In the genomic region with DNA sequence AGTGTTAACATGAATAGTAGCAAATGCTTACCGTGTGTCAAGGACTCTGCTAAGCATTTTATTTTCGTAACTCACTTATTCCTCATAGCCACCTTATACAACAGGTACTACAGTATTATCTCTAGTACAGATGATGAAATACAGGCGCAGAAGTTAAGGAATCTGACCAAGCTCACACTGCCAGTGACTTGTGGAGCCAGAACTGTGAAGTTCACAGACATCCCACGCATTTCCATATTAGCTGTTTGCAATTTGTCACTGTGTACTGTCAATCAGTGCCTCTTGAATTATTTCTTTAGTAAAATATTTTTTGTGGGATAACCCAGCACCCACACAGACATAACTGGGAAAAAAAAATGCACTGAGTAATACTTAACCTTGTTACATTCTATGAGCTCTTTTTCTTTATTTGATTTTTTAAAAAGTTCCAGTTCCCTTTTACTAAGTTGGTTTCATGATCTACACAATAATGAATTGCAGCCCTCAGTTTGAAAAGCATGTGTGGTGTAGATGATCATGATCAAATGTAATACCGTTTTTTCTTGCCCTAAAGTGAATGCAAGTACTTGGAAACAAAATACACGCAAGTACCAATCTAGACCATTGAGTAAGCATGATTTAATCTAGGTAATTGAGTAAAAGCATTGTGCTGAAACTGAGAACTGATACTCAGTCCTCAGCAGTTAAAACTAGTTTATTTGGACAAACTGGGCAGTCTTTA, we compare ENCODE assay signal across 13 cellular contexts. TPM values are rescaled to one million over a fixed set of nuclear protein-coding genes. Genes with fewer than 3 reads are reported as not detected.
DNase-seq lines count a peak whose midpoint lies in the region; ATAC-seq and TF ChIP-seq lines count a peak whose summit lies in the region.
"Had no signal": no experiment of that assay in that cellular context is flagged by ENCODE, and none has a peak within 500 bp of the region (broad histone marks: within the 10 kb centered on the region; RNA-seq: fewer than 3 reads in every experiment).

No MANE protein-coding gene starts in this region.

- TF ChIP-seq CTCF in cardiac muscle cell (IDR thresholded peaks at IDR 0.05; ENCODE audit: low read depth, low read length) (no peak), right atrium auricular region (IDR thresholded peaks at IDR 0.05) (no peak), upper lobe of left lung (IDR thresholded peaks at IDR 0.05) (no peak), dorsolateral prefrontal cortex (IDR thresholded peaks at IDR 0.05 in 54 of 56, conservative IDR thresholded peaks at IDR 0.05 in 2 of 56; ENCODE audit: low read depth in 1 of 56, partially characterized antibody in 56 of 56) (no peak), GM20000 (IDR thresholded peaks at IDR 0.05; ENCODE audit: extremely low read depth, missing control alignments) (no peak)

- H3K27me3 ChIP-seq in cardiac muscle cell (no peaks in the 10 kb centered on the region), right atrium auricular region (no peaks in the 10 kb centered on the region), upper lobe of left lung (no peaks in the 10 kb centered on the region), dorsolateral prefrontal cortex (no peaks in the 10 kb centered on the region)
- H3K27me3 ChIP-seq: BE2C, spleen had no signal

- intact Hi-C loops in dorsolateral prefrontal cortex (cut with DNase I) = no loop called here

- H3K4me1 ChIP-seq in cardiac muscle cell (ENCODE audit: low read depth) (peaks cover 22% of the 10 kb centered on the region), right atrium auricular region (peaks cover 0 to 58% of the 10 kb centered on the region in 2 donors), upper lobe of left lung (peaks cover 38 to 61% (median 38%) of the 10 kb centered on the region in 4 donors)

- H3K27ac ChIP-seq in cardiac muscle cell = peak overlapping the region; percentile 4
- H3K27ac ChIP-seq in right atrium auricular region = no peak overlapping the region
- H3K27ac ChIP-seq in upper lobe of left lung = no peak overlapping the region
- no peak overlapping the region for H3K27ac ChIP-seq in dorsolateral prefrontal cortex
- H3K27ac ChIP-seq: spleen had no signal

- no peak overlapping the region for H3K4me3 Mint-ChIP-seq in T-helper 17 cell

- H3K27ac Mint-ChIP-seq in T-helper 17 cell = peak overlapping the region; percentile 3

- no peak for TF ChIP-seq EP300 in upper lobe of left lung (IDR thresholded peaks at IDR 0.05)

- 53 to 58% methylated on average over 6 of the region's 6 CpGs for WGBS in upper lobe of left lung, 2 donors

- peak in 1 of 2 donors; percentile 14 for DNase-seq in cardiac muscle cell (ENCODE audit: low read depth in 1 of 2, low spot score in 1 of 2)
- no peak for DNase-seq in right atrium auricular region (ENCODE audit: low spot score)
- DNase-seq in T-helper 17 cell = no peak
- no peak for DNase-seq in upper lobe of left lung
- no peak for DNase-seq in dermis blood vessel endothelial cell
- no peak for DNase-seq in dorsolateral prefrontal cortex
- no peak for DNase-seq in GM20000 (ENCODE audit: low spot score)
- DNase-seq: aorta; BE2C; Kasumi-1; spleen; stimulated activated naive CD4-positive, alpha-beta T cell treated with Interleukin-2 at 50 U/mL for 16 hours had no signal

- no peak for TF ChIP-seq POLR2A in upper lobe of left lung (IDR thresholded peaks at IDR 0.05)

- no peaks in the 10 kb centered on the region for H3K27me3 Mint-ChIP-seq in T-helper 17 cell

- H3K9me3 ChIP-seq in cardiac muscle cell (ENCODE audit: low read depth) (no peaks in the 10 kb centered on the region), right atrium auricular region (no peaks in the 10 kb centered on the region), T-helper 17 cell (ENCODE audit: control insufficient read depth, low read length, poor library complexity, severe bottlenecking) (no peaks in the 10 kb centered on the region), upper lobe of left lung (no peaks in the 10 kb centered on the region)
- H3K9me3 ChIP-seq: BE2C, spleen had no signal

- no peak overlapping the region for H3K4me3 ChIP-seq in cardiac muscle cell
- no peak overlapping the region for H3K4me3 ChIP-seq in right atrium auricular region
- no peak overlapping the region for H3K4me3 ChIP-seq in upper lobe of left lung
- H3K4me3 ChIP-seq in dorsolateral prefrontal cortex = no peak overlapping the region
- H3K4me3 ChIP-seq: spleen had no signal

- no peaks in the 10 kb centered on the region for H3K36me3 Mint-ChIP-seq in T-helper 17 cell (ENCODE audit: low read depth)

- H3K36me3 ChIP-seq in cardiac muscle cell (no peaks in the 10 kb centered on the region), right atrium auricular region (no peaks in the 10 kb centered on the region), upper lobe of left lung (no peaks in the 10 kb centered on the region)
- H3K36me3 ChIP-seq: spleen had no signal

- peaks cover 57% of the 10 kb centered on the region for H3K4me1 Mint-ChIP-seq in T-helper 17 cell

- ATAC-seq in HG02798 (IDR thresholded peaks at IDR 0.05; ENCODE audit: poor library complexity, unreplicated experiment) (peak; percentile 42), T-helper 17 cell (no peak), upper lobe of left lung (ENCODE audit: low FRiP score in 2 of 2) (peak; percentile 58 to 71)

RNA-seq across cellular contexts. Expression of a gene that starts 14.1 kb away (rescaled TPM):
- total RNA-seq in cardiac muscle cell (58.8 and 59.0 TPM in 2 replicates), right atrium auricular region (10 to 100 TPM; 40.2 to 46.7 TPM), T-helper 17 cell (10 to 100 TPM; 39.7 to 41.4 TPM), upper lobe of left lung (10 to 100 TPM; 29.0 to 65.0 (median 45.9) TPM), dermis blood vessel endothelial cell (48.8 and 71.1 TPM in 2 replicates), dorsolateral prefrontal cortex (10 to 100 TPM; 36.5 to 74.2 (median 59.6) TPM)
- polyA plus RNA-seq in cardiac muscle cell = 71.6 and 97.0 TPM in 2 replicates
